In the genomic region with DNA sequence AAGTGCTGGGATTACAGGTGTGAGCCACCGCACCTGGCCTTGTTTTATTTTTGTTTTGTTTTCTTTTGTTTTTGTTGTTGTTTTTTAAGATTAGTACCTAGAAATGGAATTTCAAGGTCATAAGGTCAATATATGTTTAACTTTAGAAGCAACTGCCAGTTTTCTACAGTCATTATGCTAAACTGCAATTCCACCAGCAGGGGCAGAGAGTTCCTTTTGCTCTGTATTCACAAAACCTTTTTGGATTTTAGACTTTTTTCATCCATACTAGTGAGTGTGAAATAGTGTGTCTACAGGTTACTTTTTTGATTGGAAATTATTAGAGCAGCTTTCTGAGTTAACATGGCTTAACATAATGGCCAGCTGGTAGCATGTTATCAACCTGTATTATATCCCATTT, we compare ENCODE assay signal across 29 cellular contexts.
DNase-seq lines count a peak whose midpoint lies in the region; ATAC-seq and TF ChIP-seq lines count a peak whose summit lies in the region.
"Had no signal": no experiment of that assay in that cellular context is flagged by ENCODE, and none has a peak within 500 bp of the region (broad histone marks: within the 10 kb centered on the region; RNA-seq: fewer than 3 reads in every experiment).

No MANE protein-coding gene starts in this region.

- H3K4me3 Mint-ChIP-seq in GM23338, result no peak overlapping the region
- H3K4me3 Mint-ChIP-seq: activated naive CD8-positive, alpha-beta T cell treated with anti-CD3 and anti-CD28 coated beads, Interleukin-2, amount 50 U/mL, for 24 hours; activated T-cell treated with anti-CD3 and anti-CD28 coated beads, Interleukin-2, amount 50 U/mL, for 4 hours; CD8-positive, alpha-beta memory T cell; natural killer cell; stimulated activated effector memory CD8-positive, alpha-beta T cell treated with anti-CD3 and anti-CD28 coated beads, Interleukin-12 subunit alpha, Interleukin-12 subunit beta, amount 100 ng/mL, for 72 hours; T-helper 2 cell treated with Interferon-gamma antibody and Interleukin-4, amounts not matched to agents 5 μg/mL and 100 μg/mL, for 36 hours had no signal

- no peak for ATAC-seq in GM23338
- ATAC-seq in HG02588 (IDR thresholded peaks at IDR 0.05; ENCODE audit: unreplicated experiment), result no peak
- no peak for ATAC-seq in GM21528 (IDR thresholded peaks at IDR 0.05; ENCODE audit: low FRiP score, unreplicated experiment)
- ATAC-seq: activated naive CD8-positive, alpha-beta T cell treated with anti-CD3 and anti-CD28 coated beads, Interleukin-2, amount 50 U/mL, for 24 hours; activated T-cell treated with anti-CD3 and anti-CD28 coated beads, Interleukin-2, amount 50 U/mL, for 4 hours; natural killer cell; stimulated activated effector memory CD8-positive, alpha-beta T cell treated with anti-CD3 and anti-CD28 coated beads, Interleukin-12 subunit alpha, Interleukin-12 subunit beta, amount 100 ng/mL, for 72 hours had no signal

- H3K27ac ChIP-seq in GM23338 (ENCODE audit: low read depth), result no peak overlapping the region
- H3K27ac ChIP-seq in PC-9, result no peak overlapping the region
- no peak overlapping the region for H3K27ac ChIP-seq in smooth muscle cell (ENCODE audit: low read depth)
- H3K27ac ChIP-seq: dorsolateral prefrontal cortex, ovary, right atrium auricular region, spleen, WERI-Rb-1 had no signal

- TF ChIP-seq CTCF in GM23338 (conservative IDR thresholded peaks at IDR 0.05; ENCODE audit: low read depth in 2 of 2) (peak in 1 of 2 experiments; percentile 46; a peak in 2 of 4 replicates), PC-9 (conservative IDR thresholded peaks at IDR 0.05) (peak; percentile 28; the same call in 1 of the 2 replicates), fibroblast of mammary gland (conservative IDR thresholded peaks at IDR 0.05; ENCODE audit: control insufficient read depth, insufficient read depth, low read depth, low read length) (peak; percentile 25), smooth muscle cell (IDR thresholded peaks at IDR 0.05; ENCODE audit: borderline replicate concordance, insufficient read depth, poor library complexity, severe bottlenecking) (peak; percentile 21)

- H4K20me1 ChIP-seq in GM23338 (replicated peaks; ENCODE audit: insufficient read depth), result no peaks in the 10 kb centered on the region
- no peaks in the 10 kb centered on the region for H4K20me1 ChIP-seq in PC-9 (ENCODE audit: insufficient read depth)
- no peaks in the 10 kb centered on the region for H4K20me1 ChIP-seq in smooth muscle cell (ENCODE audit: low read depth)

- no peaks in the 10 kb centered on the region for H3K79me2 ChIP-seq in GM23338 (replicated peaks; ENCODE audit: insufficient read depth)
- H3K79me2 ChIP-seq in PC-9 (ENCODE audit: low read depth), result no peaks in the 10 kb centered on the region
- no peaks in the 10 kb centered on the region for H3K79me2 ChIP-seq in smooth muscle cell (ENCODE audit: low read depth)

- no peak overlapping the region for H3K4me3 ChIP-seq in GM23338
- H3K4me3 ChIP-seq in PC-9, result no peak overlapping the region
- no peak overlapping the region for H3K4me3 ChIP-seq in fibroblast of mammary gland (ENCODE audit: control insufficient read depth, low read depth, low read length)
- no peak overlapping the region for H3K4me3 ChIP-seq in smooth muscle cell
- H3K4me3 ChIP-seq: dorsolateral prefrontal cortex, ovary, right atrium auricular region, spleen had no signal

- H3K9ac ChIP-seq in smooth muscle cell (ENCODE audit: low read depth), result no peak overlapping the region

- H3K4me2 ChIP-seq in GM23338 (no peak overlapping the region), PC-9 (no peak overlapping the region), smooth muscle cell (no peak overlapping the region)

- H3F3A ChIP-seq in GM23338 (replicated peaks; ENCODE audit: low read depth) (no peaks in the 10 kb centered on the region), PC-9 (ENCODE audit: insufficient read depth, low read depth) (no peaks in the 10 kb centered on the region), smooth muscle cell (ENCODE audit: low read depth) (no peaks in the 10 kb centered on the region)

- H3K27me3 Mint-ChIP-seq in GM23338 (ENCODE audit: insufficient read depth, low read depth, poor library complexity), result no peaks in the 10 kb centered on the region
- H3K27me3 Mint-ChIP-seq: activated naive CD8-positive, alpha-beta T cell treated with anti-CD3 and anti-CD28 coated beads, Interleukin-2, amount 50 U/mL, for 24 hours; CD8-positive, alpha-beta memory T cell had no signal

- DNase-seq in GM23338 (ENCODE audit: low spot score) (peak; percentile 7), PC-9 (no peak), fibroblast of mammary gland (ENCODE audit: low read depth) (no peak), smooth muscle cell (lab: John Stamatoyannopoulos, UW; ENCODE audit: unreplicated experiment) (no peak), NK-92 (lab: John Stamatoyannopoulos, UW; ENCODE audit: unreplicated experiment) (no peak)
- DNase-seq: activated CD4-positive, alpha-beta T cell treated with anti-CD3 and anti-CD28 coated beads for 48 hours; activated naive CD8-positive, alpha-beta T cell treated with anti-CD3 and anti-CD28 coated beads, Interleukin-2, amount 50 U/mL, for 24 hours; activated T-cell treated with anti-CD3 and anti-CD28 coated beads, Interleukin-2, amount 50 U/mL, for 4 hours; CD8-positive, alpha-beta memory T cell; cerebellar nuclear complex; DMS 273 treated with DMSO at 0.1 percent for 48 hours; dorsolateral prefrontal cortex; KBM-7; kidney; MM.1S; natural killer cell; NCI-H2029; NCI-H345; NCI-H774; ovary; spleen; stimulated activated CD4-positive, alpha-beta T cell treated with anti-CD3 and anti-CD28 coated beads, Interleukin-2, amount 100 ng/mL, for 48 hours; trophoblast cell; WERI-Rb-1 had no signal

- BruUV-seq in PC-9 (replicated peaks; lab: Mats Ljungman, UMichigan), result no TSS peak

- 100% methylated on average over 1 of the region's 1 CpG for WGBS in smooth muscle cell (ENCODE audit: low lambda C conversion rate)

- H3K27me3 ChIP-seq in GM23338 (ENCODE audit: insufficient read depth) (no peaks in the 10 kb centered on the region), PC-9 (ENCODE audit: insufficient read depth, low read depth) (no peaks in the 10 kb centered on the region), smooth muscle cell (ENCODE audit: low read depth) (no peaks in the 10 kb centered on the region)
- H3K27me3 ChIP-seq: dorsolateral prefrontal cortex, ovary, right atrium auricular region, spleen had no signal

- peaks cover 13% of the 10 kb centered on the region for H3K36me3 Mint-ChIP-seq in GM23338 (ENCODE audit: low read depth)
- H3K36me3 Mint-ChIP-seq: CD8-positive, alpha-beta memory T cell; natural killer cell; stimulated activated effector memory CD8-positive, alpha-beta T cell treated with anti-CD3 and anti-CD28 coated beads, Interleukin-12 subunit alpha, Interleukin-12 subunit beta, amount 100 ng/mL, for 72 hours had no signal

- H3K9me3 ChIP-seq in PC-9 (ENCODE audit: insufficient read depth, low read depth), result no peaks in the 10 kb centered on the region
- no peaks in the 10 kb centered on the region for H3K9me3 ChIP-seq in smooth muscle cell (replicated peaks; ENCODE audit: low read depth)
- H3K9me3 ChIP-seq: ovary, right atrium auricular region had no signal

- no peaks in the 10 kb centered on the region for H3K4me1 ChIP-seq in GM23338 (ENCODE audit: insufficient read depth)
- H3K4me1 ChIP-seq in PC-9 (replicated peaks; ENCODE audit: insufficient read depth), result no peaks in the 10 kb centered on the region
- H3K4me1 ChIP-seq in smooth muscle cell (ENCODE audit: low read depth), result no peaks in the 10 kb centered on the region
- H3K4me1 ChIP-seq: right atrium auricular region, spleen had no signal

- no peaks in the 10 kb centered on the region for H3K4me1 Mint-ChIP-seq in GM23338
- H3K4me1 Mint-ChIP-seq: activated naive CD8-positive, alpha-beta T cell treated with anti-CD3 and anti-CD28 coated beads, Interleukin-2, amount 50 U/mL, for 24 hours; CD8-positive, alpha-beta memory T cell; natural killer cell; stimulated activated effector memory CD8-positive, alpha-beta T cell treated with anti-CD3 and anti-CD28 coated beads, Interleukin-12 subunit alpha, Interleukin-12 subunit beta, amount 100 ng/mL, for 72 hours had no signal

- intact Hi-C loops in PC-9 (cut with micrococcal nuclease; ENCODE audit: unreplicated experiment), result no loop called here

- H2AFZ ChIP-seq in GM23338, result no peak overlapping the region
- no peak overlapping the region for H2AFZ ChIP-seq in PC-9
- H2AFZ ChIP-seq in smooth muscle cell (ENCODE audit: low read depth), result no peak overlapping the region

- CTCF ChIA-PET in PC-9 (lab: Charles Lee), result no interaction called here

- no peak overlapping the region for H3K27ac Mint-ChIP-seq in GM23338
- H3K27ac Mint-ChIP-seq: activated naive CD8-positive, alpha-beta T cell treated with anti-CD3 and anti-CD28 coated beads, Interleukin-2, amount 50 U/mL, for 24 hours; natural killer cell; stimulated activated effector memory CD8-positive, alpha-beta T cell treated with anti-CD3 and anti-CD28 coated beads, Interleukin-12 subunit alpha, Interleukin-12 subunit beta, amount 100 ng/mL, for 72 hours; T-helper 2 cell treated with Interferon-gamma antibody and Interleukin-4, amounts not matched to agents 5 μg/mL and 100 μg/mL, for 36 hours had no signal

- H3K36me3 ChIP-seq in GM23338 (ENCODE audit: insufficient read depth) (no peaks in the 10 kb centered on the region), PC-9 (ENCODE audit: low read depth) (no peaks in the 10 kb centered on the region), smooth muscle cell (ENCODE audit: low read depth) (no peaks in the 10 kb centered on the region)
- H3K36me3 ChIP-seq: ovary, right atrium auricular region, spleen, WERI-Rb-1 had no signal

- H3K9me3 Mint-ChIP-seq in GM23338, result peaks cover 25% of the 10 kb centered on the region

- no peaks in the 10 kb centered on the region for H3K9me2 ChIP-seq in GM23338 (ENCODE audit: insufficient read depth)
- no peaks in the 10 kb centered on the region for H3K9me2 ChIP-seq in PC-9 (ENCODE audit: insufficient read depth)

- POLR2A ChIA-PET in PC-9 (lab: Charles Lee; ENCODE audit: unreplicated experiment), result no interaction called here

TF ChIP-seq in GM23338, 12 proteins besides CTCF, POLR2A, EP300 and RAD21 (continues in another document):
- TF ChIP-seq NANOG (IDR thresholded peaks at IDR 0.05; ENCODE audit: borderline replicate concordance), result no peak
